Comparison of ENCODE assay signal across 1 cellular context in the genomic region with DNA sequence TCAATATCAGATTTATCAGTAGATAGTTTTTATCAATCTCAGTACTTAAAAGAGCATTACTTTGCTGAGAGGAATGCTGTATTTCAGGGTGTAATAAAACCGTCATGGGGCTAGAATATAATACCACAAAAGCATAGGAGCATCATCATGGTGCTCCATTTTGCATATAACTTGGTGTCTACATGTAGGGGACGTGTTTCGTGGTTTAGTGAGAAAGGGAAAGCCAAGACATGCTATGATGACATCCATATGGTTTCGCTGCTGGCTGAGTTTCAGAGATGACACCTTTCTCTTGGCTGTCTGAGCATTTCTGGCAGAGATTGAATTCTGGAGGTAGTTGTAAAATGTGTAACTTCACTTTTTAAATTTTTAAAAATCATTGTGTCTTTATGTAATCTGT.
TF ChIP-seq lines count a peak whose summit lies in the region.

No MANE protein-coding gene starts in this region.

TF ChIP-seq in IMR-90, 13 proteins besides CTCF, POLR2A, EP300 and RAD21:
- no peak for TF ChIP-seq CHD1 (IDR thresholded peaks at IDR 0.05; ENCODE audit: low read depth, low read length)
- TF ChIP-seq ELK1 (IDR thresholded peaks at IDR 0.05; ENCODE audit: borderline replicate concordance, low read depth, low read length) = no peak
- no peak for TF ChIP-seq RCOR1 (IDR thresholded peaks at IDR 0.05; ENCODE audit: insufficient replicate concordance, low read length)
- no peak for TF ChIP-seq FOS (IDR thresholded peaks at IDR 0.05; ENCODE audit: low read depth, low read length)
- TF ChIP-seq MXI1 (IDR thresholded peaks at IDR 0.05; ENCODE audit: borderline replicate concordance, low read depth, low read length) = no peak
- TF ChIP-seq MAZ (IDR thresholded peaks at IDR 0.05; ENCODE audit: borderline replicate concordance, low read depth, low read length) = no peak
- no peak for TF ChIP-seq SMC3 (IDR thresholded peaks at IDR 0.05; ENCODE audit: low read depth, low read length)
- no peak for TF ChIP-seq BHLHE40 (IDR thresholded peaks at IDR 0.05; ENCODE audit: low read depth, low read length)
- TF ChIP-seq, protein P1, sequence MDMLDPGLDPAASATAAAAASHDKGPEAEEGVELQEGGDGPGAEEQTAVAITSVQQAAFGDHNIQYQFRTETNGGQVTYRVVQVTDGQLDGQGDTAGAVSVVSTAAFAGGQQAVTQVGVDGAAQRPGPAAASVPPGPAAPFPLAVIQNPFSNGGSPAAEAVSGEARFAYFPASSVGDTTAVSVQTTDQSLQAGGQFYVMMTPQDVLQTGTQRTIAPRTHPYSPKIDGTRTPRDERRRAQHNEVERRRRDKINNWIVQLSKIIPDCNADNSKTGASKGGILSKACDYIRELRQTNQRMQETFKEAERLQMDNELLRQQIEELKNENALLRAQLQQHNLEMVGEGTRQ (IDR thresholded peaks at IDR 0.05; ENCODE audit: low read depth, low read length) = no peak
- TF ChIP-seq CEBPB (IDR thresholded peaks at IDR 0.05; ENCODE audit: low read depth, low read length) = no peak
- no peak for TF ChIP-seq MAFK (IDR thresholded peaks at IDR 0.05; ENCODE audit: low read depth, low read length)
- no peak for TF ChIP-seq NFE2L2 (IDR thresholded peaks at IDR 0.05; ENCODE audit: low read depth, low read length)
- no peak for TF ChIP-seq RFX5 (IDR thresholded peaks at IDR 0.05; ENCODE audit: low read depth, low read length)
